Comparison of ENCODE assay signal across 14 cellular contexts in the genomic region with DNA sequence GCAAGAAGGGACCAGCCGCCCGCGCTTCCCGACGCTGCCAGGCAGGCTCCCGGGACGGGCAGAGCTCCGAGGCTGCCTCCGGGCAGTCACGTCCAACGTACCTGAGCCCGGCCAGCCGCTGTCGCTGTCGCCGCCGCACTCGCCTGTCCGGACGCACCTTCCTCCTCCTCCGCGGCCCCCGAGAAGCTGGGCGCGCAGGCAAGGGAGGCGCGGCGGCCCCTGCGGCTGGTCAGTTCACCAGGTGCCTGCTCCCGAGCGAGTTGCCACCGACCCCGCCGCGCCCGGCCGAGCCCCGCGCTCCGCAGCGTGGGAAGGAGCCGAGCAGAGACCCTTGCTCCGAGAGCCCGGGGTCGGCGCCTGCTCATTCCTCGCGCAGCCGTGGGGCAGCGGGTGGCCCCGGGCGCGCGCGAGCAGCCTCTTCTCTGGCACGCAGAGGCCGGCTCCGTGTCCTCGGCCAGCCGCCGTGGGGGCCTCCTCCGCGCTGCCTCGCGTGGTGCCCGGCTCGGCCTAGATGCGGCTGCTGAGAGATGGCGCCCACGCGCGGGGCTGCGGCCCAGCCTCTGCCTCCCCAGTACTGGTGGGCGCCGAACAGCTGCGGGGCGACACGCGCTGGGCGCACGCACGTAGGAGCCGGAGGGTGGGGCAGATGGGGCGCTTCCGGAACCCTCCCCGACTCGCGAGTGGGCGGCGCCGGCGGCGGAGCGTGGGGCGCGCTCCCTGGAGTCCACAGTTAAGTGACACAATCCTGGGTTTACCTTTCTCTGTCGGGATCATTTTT.
DNase-seq lines count a peak whose midpoint lies in the region; ATAC-seq and TF ChIP-seq lines count a peak whose summit lies in the region.
"Had no signal": no experiment of that assay in that cellular context is flagged by ENCODE, and none has a peak within 500 bp of the region (broad histone marks: within the 10 kb centered on the region; RNA-seq: fewer than 3 reads in every experiment).

No MANE protein-coding gene starts in this region.

- no peak for TF ChIP-seq POLR2A in testis (IDR thresholded peaks at IDR 0.05)

- peaks cover 12% of the 10 kb centered on the region for H3K9me3 Mint-ChIP-seq in activated CD4-positive, alpha-beta T cell treated with anti-CD3 and anti-CD28 coated beads, Interleukin-2, amount 10 ng/mL, durations not matched to agents 24 days and 14 days

- H3K4me3 Mint-ChIP-seq in activated CD4-positive, alpha-beta T cell treated with anti-CD3 and anti-CD28 coated beads, Interleukin-2, amount 10 ng/mL, durations not matched to agents 24 days and 14 days: peak overlapping the region; percentile 61

- peaks cover 16% of the 10 kb centered on the region for H3K27me3 ChIP-seq in kidney epithelial cell (ENCODE audit: control insufficient read depth, insufficient read depth, low read length)
- no peaks in the 10 kb centered on the region for H3K27me3 ChIP-seq in testis

- WGBS in testis, 2 donors: 2 to 3% methylated on average over 28 to 69 of the region's 97 CpGs

- no peaks in the 10 kb centered on the region for H3K9me3 ChIP-seq in testis
- H3K9me3 ChIP-seq: adrenal gland, transverse colon had no signal

- no peak for TF ChIP-seq CTCF in epithelial cell of proximal tubule (conservative IDR thresholded peaks at IDR 0.05; ENCODE audit: low read depth, low read length)
- TF ChIP-seq CTCF in kidney epithelial cell (IDR thresholded peaks at IDR 0.05; ENCODE audit: insufficient read depth, low read length, poor library complexity, severe bottlenecking): no peak
- no peak for TF ChIP-seq CTCF in testis (IDR thresholded peaks at IDR 0.05)

- peak; percentile 61 for DNase-seq in activated CD4-positive, alpha-beta T cell treated with anti-CD3 and anti-CD28 coated beads, Interleukin-2, amount 10 ng/mL, durations not matched to agents 24 days and 14 days
- DNase-seq in activated CD4-positive, alpha-beta T cell treated with anti-CD3 and anti-CD28 coated beads for 1 hour: no peak
- no peak for DNase-seq in epithelial cell of proximal tubule (ENCODE audit: low read depth)
- no peak for DNase-seq in kidney epithelial cell (ENCODE audit: low read depth)
- peak; percentile 48 for DNase-seq in testis
- no peak for DNase-seq in NCI-H128 (lab: John Stamatoyannopoulos, UW; ENCODE audit: unreplicated experiment)
- DNase-seq: adrenal gland; Calu3; effector CD4-positive, alpha-beta T cell; NCI-H1417; transverse colon had no signal

- intact Hi-C loops in activated CD4-positive, alpha-beta T cell treated with anti-CD3 and anti-CD28 coated beads, Interleukin-2, amount 10 ng/mL, durations not matched to agents 24 days and 14 days (cut with micrococcal nuclease): no loop called here
- intact Hi-C loops in testis (cut with DNase I; ENCODE audit: low total_unique reads): no loop called here

- no peaks in the 10 kb centered on the region for H3K4me1 ChIP-seq in testis
- H3K4me1 ChIP-seq: adrenal gland had no signal

- ATAC-seq in HG03571 (IDR thresholded peaks at IDR 0.05; ENCODE audit: unreplicated experiment): no peak
- no peak for ATAC-seq in HG03439 (IDR thresholded peaks at IDR 0.05; ENCODE audit: unreplicated experiment)
- ATAC-seq: sciatic nerve had no signal

- peak overlapping the region; percentile 55 for H3K4me3 ChIP-seq in epithelial cell of proximal tubule (ENCODE audit: low read depth, low read length)
- peak overlapping the region; percentile 35 for H3K4me3 ChIP-seq in kidney epithelial cell (ENCODE audit: low read depth, low read length)
- peak overlapping the region; percentile 49 to 68 for H3K4me3 ChIP-seq in testis

- no peaks in the 10 kb centered on the region for H3K36me3 Mint-ChIP-seq in activated CD4-positive, alpha-beta T cell treated with anti-CD3 and anti-CD28 coated beads, Interleukin-2, amount 10 ng/mL, durations not matched to agents 24 days and 14 days (ENCODE audit: low read depth)

- H3K27me3 Mint-ChIP-seq in activated CD4-positive, alpha-beta T cell treated with anti-CD3 and anti-CD28 coated beads, Interleukin-2, amount 10 ng/mL, durations not matched to agents 24 days and 14 days: peaks cover 32% of the 10 kb centered on the region

- H3K27ac ChIP-seq in testis: peak overlapping the region in 1 of 2 donors; percentile 24
- H3K27ac ChIP-seq: adrenal gland, transverse colon had no signal

- H3K36me3 ChIP-seq in kidney epithelial cell (ENCODE audit: control insufficient read depth, insufficient read depth, low read length) (no peaks in the 10 kb centered on the region), testis (ENCODE audit: low read depth, missing control alignments) (no peaks in the 10 kb centered on the region)
- H3K36me3 ChIP-seq: adrenal gland, transverse colon had no signal

- no peak overlapping the region for H3K27ac Mint-ChIP-seq in activated CD4-positive, alpha-beta T cell treated with anti-CD3 and anti-CD28 coated beads, Interleukin-2, amount 10 ng/mL, durations not matched to agents 24 days and 14 days

- peaks cover 4% of the 10 kb centered on the region for H3K4me1 Mint-ChIP-seq in activated CD4-positive, alpha-beta T cell treated with anti-CD3 and anti-CD28 coated beads, Interleukin-2, amount 10 ng/mL, durations not matched to agents 24 days and 14 days

Comparison
In these comparisons a context has a peak if more than half of its experiments do, and no peak if none do; other contexts are left out.
1. DNase-seq: peak in activated CD4-positive, alpha-beta T cell treated with anti-CD3 and anti-CD28 coated beads, Interleukin-2, amount 10 ng/mL, durations not matched to agents 24 days and 14 days (single experiment) and testis (single experiment); none in activated CD4-positive, alpha-beta T cell treated with anti-CD3 and anti-CD28 coated beads for 1 hour (single experiment), epithelial cell of proximal tubule (single experiment), kidney epithelial cell (single experiment) and NCI-H128 (single experiment).
2. Peak in every context shown above with its lines, with median percentiles within 50 percentile points of each other: H3K4me3 ChIP-seq.